In genomic region chr2:69581774-69582581, GRCh38 we compare ENCODE assay signal across 8 cellular contexts.
DNase-seq lines count a peak whose midpoint lies in the region; ATAC-seq and TF ChIP-seq lines count a peak whose summit lies in the region.

No MANE protein-coding gene starts in this region.

- no peaks in the 10 kb centered on the region for H3K27me3 ChIP-seq in HL-60 (ENCODE audit: insufficient read depth, poor library complexity, severe bottlenecking)

- POLR2A ChIA-PET in activated CD8-positive, alpha-beta T cell treated with anti-CD3 and anti-CD28 coated beads, Interleukin-2, amount 10 ng/mL, durations not matched to agents 7 days and 5 days (lab: Charles Lee), result interaction anchor here (0.7 to 1.7 kb wide), 3 partner anchors 22 to 264 kb away, joined by 3 to 6 read pairs (median 6); partner anchors contain the start of gene AAK1

- peak; percentile 34 for ATAC-seq in activated CD8-positive, alpha-beta T cell treated with anti-CD3 and anti-CD28 coated beads, Interleukin-2, amount 10 ng/mL, durations not matched to agents 7 days and 5 days
- ATAC-seq in left lobe of liver (peak; percentile 52), HG03045 (IDR thresholded peaks at IDR 0.05; ENCODE audit: unreplicated experiment) (no peak), GM21529 (IDR thresholded peaks at IDR 0.05; ENCODE audit: unreplicated experiment) (no peak)

- no peak for TF ChIP-seq CTCF in HL-60 (IDR thresholded peaks at IDR 0.05; ENCODE audit: insufficient read depth, low read length)

- DNase-seq in CD1c-positive myeloid dendritic cell (ENCODE audit: extremely low spot score) (peak; percentile 86), HL-60 (ENCODE audit: low read depth in 1 of 2, low spot score in 1 of 2) (peak; percentile 43 to 80), left lobe of liver (ENCODE audit: low spot score) (no peak), NCI-H1105 (lab: John Stamatoyannopoulos, UW) (no peak)
- peak; percentile 50 for DNase-seq in activated CD8-positive, alpha-beta T cell treated with anti-CD3 and anti-CD28 coated beads, Interleukin-2, amount 10 ng/mL, durations not matched to agents 7 days and 5 days
- DNase-seq in effector CD4-positive, alpha-beta T cell, result no peak

- peak overlapping the region; percentile 59 for H3K4me3 Mint-ChIP-seq in activated CD8-positive, alpha-beta T cell treated with anti-CD3 and anti-CD28 coated beads, Interleukin-2, amount 10 ng/mL, durations not matched to agents 7 days and 5 days

- no peaks in the 10 kb centered on the region for H3K9me3 Mint-ChIP-seq in activated CD8-positive, alpha-beta T cell treated with anti-CD3 and anti-CD28 coated beads, Interleukin-2, amount 10 ng/mL, durations not matched to agents 7 days and 5 days (ENCODE audit: insufficient read depth)

- CTCF ChIA-PET in activated CD8-positive, alpha-beta T cell treated with anti-CD3 and anti-CD28 coated beads, Interleukin-2, amount 10 ng/mL, durations not matched to agents 7 days and 5 days (lab: Charles Lee), result interaction anchor here (0.8 to 13.7 kb wide), 9 partner anchors 8 to 160 kb away, joined by 3 to 219 read pairs (median 4); partner anchors contain the start of genes ANXA4 and NFU1

- peak overlapping the region; percentile 4 for H3K4me3 ChIP-seq in HL-60 (replicated peaks; ENCODE audit: insufficient read depth, low read length)

- H3K27me3 Mint-ChIP-seq in activated CD8-positive, alpha-beta T cell treated with anti-CD3 and anti-CD28 coated beads, Interleukin-2, amount 10 ng/mL, durations not matched to agents 7 days and 5 days (ENCODE audit: low read depth), result no peaks in the 10 kb centered on the region

- H3K4me1 Mint-ChIP-seq in activated CD8-positive, alpha-beta T cell treated with anti-CD3 and anti-CD28 coated beads, Interleukin-2, amount 10 ng/mL, durations not matched to agents 7 days and 5 days (ENCODE audit: low read depth), result peaks cover 86% of the 10 kb centered on the region

- H3K36me3 Mint-ChIP-seq in activated CD8-positive, alpha-beta T cell treated with anti-CD3 and anti-CD28 coated beads, Interleukin-2, amount 10 ng/mL, durations not matched to agents 7 days and 5 days (ENCODE audit: low read depth), result peaks cover 29% of the 10 kb centered on the region

- peak overlapping the region; percentile 53 for H3K27ac Mint-ChIP-seq in activated CD8-positive, alpha-beta T cell treated with anti-CD3 and anti-CD28 coated beads, Interleukin-2, amount 10 ng/mL, durations not matched to agents 7 days and 5 days

- peak overlapping the region; percentile 81 for H3K27ac ChIP-seq in HL-60 (replicated peaks)

Comparison
In these comparisons a context has a peak if more than half of its experiments do, and no peak if none do; other contexts are left out.
1. DNase-seq: peak in CD1c-positive myeloid dendritic cell (single experiment), HL-60 (2 of 2) and activated CD8-positive, alpha-beta T cell treated with anti-CD3 and anti-CD28 coated beads, Interleukin-2, amount 10 ng/mL, durations not matched to agents 7 days and 5 days (single experiment); none in left lobe of liver (single experiment), NCI-H1105 (single experiment) and effector CD4-positive, alpha-beta T cell (single experiment).
2. ATAC-seq: peak in activated CD8-positive, alpha-beta T cell treated with anti-CD3 and anti-CD28 coated beads, Interleukin-2, amount 10 ng/mL, durations not matched to agents 7 days and 5 days (single experiment) and left lobe of liver (single experiment); none in HG03045 (single experiment) and GM21529 (single experiment).